In genomic region chr1:31871703-31872102, GRCh38 we compare ENCODE assay signal across 28 cellular contexts. TPM values are rescaled to one million over a fixed set of nuclear protein-coding genes. Genes with fewer than 3 reads are reported as not detected.
A peak's percentile ranks its signal among the peaks of the same experiment; 100 is the strongest.
DNase-seq lines count a peak whose midpoint lies in the region; ATAC-seq and TF ChIP-seq lines count a peak whose summit lies in the region.
"Had no signal": no experiment of that assay in that cellular context is flagged by ENCODE, and none has a peak within 500 bp of the region (broad histone marks: within the 10 kb centered on the region; RNA-seq: fewer than 3 reads in every experiment).

No MANE protein-coding gene starts in this region.

- no peaks in the 10 kb centered on the region for H3K27me3 ChIP-seq in CD4-positive, alpha-beta memory T cell (ENCODE audit: insufficient read depth, low read length)
- no peaks in the 10 kb centered on the region for H3K27me3 ChIP-seq in naive thymus-derived CD4-positive, alpha-beta T cell (ENCODE audit: control insufficient read depth in 2 of 2, insufficient read depth in 2 of 2, low read length in 2 of 2)
- no peaks in the 10 kb centered on the region for H3K27me3 ChIP-seq in ovary
- H3K27me3 ChIP-seq: BLaER1 treated with 17β-estradiol and CSF1 and Interleukin-3, amounts not matched to agents 10 nM and 100 nM; left lung had no signal

- TF ChIP-seq CTCF in ovary (IDR thresholded peaks at IDR 0.05), result no peak

- intact Hi-C loops in CD4-positive, alpha-beta memory T cell (cut with micrococcal nuclease), result no loop called here
- intact Hi-C loops in naive thymus-derived CD4-positive, alpha-beta T cell (cut with micrococcal nuclease), result loop anchor here in 1 of 2 donors (2.0 kb wide), 1 partner anchor 17 kb away; no protein-coding TSS in a partner anchor
- intact Hi-C loops in ovary (cut with DNase I), result no loop called here

- H3K4me3 Mint-ChIP-seq in CD4-positive, alpha-beta memory T cell, result peak overlapping the region in 2 of 8 donors; percentile 11 to 13
- peak overlapping the region in 1 of 2 donors; percentile 5 for H3K4me3 Mint-ChIP-seq in effector memory CD8-positive, alpha-beta T cell
- peak overlapping the region in 3 of 10 donors; percentile 33 to 53 (median 43) for H3K4me3 Mint-ChIP-seq in naive thymus-derived CD4-positive, alpha-beta T cell
- H3K4me3 Mint-ChIP-seq: activated naive CD4-positive, alpha-beta T cell treated with anti-CD3 and anti-CD28 coated beads for 36 hours; dendritic cell treated with granulocyte-macrophage colony-stimulating factor and Interleukin-4, amounts not matched to agents 40 ng/mL and 50 ng/mL, for 4 days; HFFc6; T-helper 17 cell had no signal

- H3K4me3 ChIP-seq in CD4-positive, alpha-beta memory T cell (ENCODE audit: low read length in 2 of 2), result no peak overlapping the region
- H3K4me3 ChIP-seq in naive thymus-derived CD4-positive, alpha-beta T cell (ENCODE audit: low read length), result no peak overlapping the region
- no peak overlapping the region for H3K4me3 ChIP-seq in ovary
- H3K4me3 ChIP-seq: BLaER1 treated with 17β-estradiol and CSF1 and Interleukin-3, amounts not matched to agents 10 nM and 100 nM; left lung; skin epidermis; tibial nerve had no signal

- H3K4me1 Mint-ChIP-seq in CD4-positive, alpha-beta memory T cell, result peaks cover 9 to 18% (median 13%) of the 10 kb centered on the region in 4 donors
- peaks cover 21 to 34% of the 10 kb centered on the region in 2 donors for H3K4me1 Mint-ChIP-seq in effector memory CD8-positive, alpha-beta T cell (ENCODE audit: low read depth in 2 of 2)
- peaks cover 15 to 41% (median 27%) of the 10 kb centered on the region in 7 donors for H3K4me1 Mint-ChIP-seq in naive thymus-derived CD4-positive, alpha-beta T cell

- no peak for DNase-seq in CD4-positive, alpha-beta memory T cell
- DNase-seq in EH (ENCODE audit: low read depth) (peak; percentile 19), ovary (no peak), NCI-H2107 treated with DMSO at 0.1 percent for 48 hours (lab: John Stamatoyannopoulos, UW; ENCODE audit: unreplicated experiment) (no peak)
- DNase-seq in effector memory CD8-positive, alpha-beta T cell, result no peak
- no peak for DNase-seq in naive thymus-derived CD4-positive, alpha-beta T cell
- DNase-seq in stimulated activated CD4-positive, alpha-beta T cell treated with anti-CD3 and anti-CD28 coated beads, Interleukin-12 subunit alpha, Interleukin-12 subunit beta, amount 100 ng/mL, for 4 hours, result no peak
- DNase-seq: activated CD4-positive, alpha-beta T cell treated with anti-CD3 and anti-CD28 coated beads for 1 hour; activated naive CD4-positive, alpha-beta T cell treated with anti-CD3 and anti-CD28 coated beads for 36 hours; anterior cingulate cortex; Caco-2; caudate nucleus; DMS79 treated with DMSO at 0.1 percent for 48 hours; HFFc6; Kasumi-1; left lung; mesenchymal stem cell; MV-4-11; retina; stimulated activated CD4-positive, alpha-beta T cell treated with anti-CD3 and anti-CD28 coated beads, Interleukin-1b, Interleukin-23, amount 100 ng/mL, for 48 hours; T-helper 17 cell had no signal

- H3K4me1 ChIP-seq in CD4-positive, alpha-beta memory T cell (ENCODE audit: insufficient read depth, low read length), result peaks cover 10% of the 10 kb centered on the region
- H3K4me1 ChIP-seq in naive thymus-derived CD4-positive, alpha-beta T cell (ENCODE audit: control insufficient read depth in 2 of 2, insufficient read depth in 2 of 2, low read length in 2 of 2), result peaks cover 4 to 11% of the 10 kb centered on the region in 2 donors
- H3K4me1 ChIP-seq in ovary (ENCODE audit: insufficient read depth), result no peaks in the 10 kb centered on the region
- H3K4me1 ChIP-seq: left lung, tibial nerve had no signal

- TF ChIP-seq EP300 in ovary (IDR thresholded peaks at IDR 0.05), result no peak

- no peak overlapping the region for H3K27ac ChIP-seq in CD4-positive, alpha-beta memory T cell (ENCODE audit: low read depth, low read length)
- H3K27ac ChIP-seq in naive thymus-derived CD4-positive, alpha-beta T cell (ENCODE audit: low read depth, low read length), result no peak overlapping the region
- H3K27ac ChIP-seq in ovary, result no peak overlapping the region
- H3K27ac ChIP-seq: BLaER1 treated with 17β-estradiol and CSF1 and Interleukin-3, amounts not matched to agents 10 nM and 100 nM; HL-60; left lung; RWPE1; skin epidermis; tibial nerve had no signal

- peaks cover 0 to 3% (median 0%) of the 10 kb centered on the region in 8 donors for H3K9me3 Mint-ChIP-seq in CD4-positive, alpha-beta memory T cell
- peaks cover 0 to 1% of the 10 kb centered on the region in 2 donors for H3K9me3 Mint-ChIP-seq in effector memory CD8-positive, alpha-beta T cell
- H3K9me3 Mint-ChIP-seq in naive thymus-derived CD4-positive, alpha-beta T cell, result peaks cover 0 to 8% (median 4%) of the 10 kb centered on the region in 11 donors
- H3K9me3 Mint-ChIP-seq: dendritic cell treated with granulocyte-macrophage colony-stimulating factor and Interleukin-4, amounts not matched to agents 40 ng/mL and 50 ng/mL, for 4 days; HFFc6 had no signal

- H3K36me3 Mint-ChIP-seq in CD4-positive, alpha-beta memory T cell, result no peaks in the 10 kb centered on the region
- H3K36me3 Mint-ChIP-seq in effector memory CD8-positive, alpha-beta T cell (ENCODE audit: insufficient read depth), result no peaks in the 10 kb centered on the region
- H3K36me3 Mint-ChIP-seq in naive thymus-derived CD4-positive, alpha-beta T cell, result peaks cover 4 to 7% (median 5%) of the 10 kb centered on the region in 5 donors

- 78 to 86% (median 83%) methylated on average over 3 of the region's 3 CpGs for WGBS in ovary, 3 donors

- no peaks in the 10 kb centered on the region for H3K27me3 Mint-ChIP-seq in CD4-positive, alpha-beta memory T cell
- H3K27me3 Mint-ChIP-seq in effector memory CD8-positive, alpha-beta T cell, result no peaks in the 10 kb centered on the region
- peaks cover 0 to 3% (median 0%) of the 10 kb centered on the region in 5 donors for H3K27me3 Mint-ChIP-seq in naive thymus-derived CD4-positive, alpha-beta T cell
- H3K27me3 Mint-ChIP-seq: T-helper 17 cell had no signal

- peak overlapping the region in 5 of 7 donors; percentile 19 to 79 (median 31) for H3K27ac Mint-ChIP-seq in CD4-positive, alpha-beta memory T cell
- H3K27ac Mint-ChIP-seq in effector memory CD8-positive, alpha-beta T cell, result peak overlapping the region; percentile 44 to 51
- H3K27ac Mint-ChIP-seq in naive thymus-derived CD4-positive, alpha-beta T cell, result peak overlapping the region; percentile 3 to 86 (median 65)
- H3K27ac Mint-ChIP-seq: activated naive CD4-positive, alpha-beta T cell treated with anti-CD3 and anti-CD28 coated beads for 36 hours; dendritic cell treated with granulocyte-macrophage colony-stimulating factor and Interleukin-4, amounts not matched to agents 40 ng/mL and 50 ng/mL, for 4 days; HFFc6; T-helper 17 cell had no signal

- ATAC-seq in effector memory CD8-positive, alpha-beta T cell (replicated peaks), result no peak
- no peak for ATAC-seq in naive thymus-derived CD4-positive, alpha-beta T cell
- ATAC-seq: left lung, T-helper 17 cell had no signal

- CTCF ChIA-PET in CD4-positive, alpha-beta memory T cell (lab: Charles Lee; ENCODE audit: partially characterized antibody), result interaction anchor here (0.8 to 1.2 kb wide), 2 partner anchors 18 to 39 kb away, joined by 3 read pairs; no protein-coding TSS in a partner anchor
- CTCF ChIA-PET in naive thymus-derived CD4-positive, alpha-beta T cell (lab: Charles Lee), result no interaction called here

- no peaks in the 10 kb centered on the region for H3K36me3 ChIP-seq in CD4-positive, alpha-beta memory T cell (ENCODE audit: insufficient read depth, low read length)
- H3K36me3 ChIP-seq in naive thymus-derived CD4-positive, alpha-beta T cell (ENCODE audit: control insufficient read depth in 2 of 3, insufficient read depth in 3 of 3, low read length in 3 of 3), result no peaks in the 10 kb centered on the region
- H3K36me3 ChIP-seq in ovary, result no peaks in the 10 kb centered on the region
- H3K36me3 ChIP-seq: BLaER1 treated with 17β-estradiol and CSF1 and Interleukin-3, amounts not matched to agents 10 nM and 100 nM; left lung; tibial nerve had no signal

- POLR2A ChIA-PET in CD4-positive, alpha-beta memory T cell (lab: Charles Lee; ENCODE audit: partially characterized antibody), result interaction anchor here (0.7 to 1.4 kb wide), 4 partner anchors 14 to 67 kb away, joined by 3 to 7 read pairs (median 4); partner anchors contain the start of gene PTP4A2
- POLR2A ChIA-PET in naive thymus-derived CD4-positive, alpha-beta T cell (lab: Charles Lee), result interaction anchor here (1.1 to 1.8 kb wide), 3 partner anchors 11 to 37 kb away, joined by 3 to 4 read pairs (median 3); no protein-coding TSS in a partner anchor

- TF ChIP-seq POLR2A in ovary (IDR thresholded peaks at IDR 0.05), result no peak

- no peaks in the 10 kb centered on the region for H3K9me3 ChIP-seq in CD4-positive, alpha-beta memory T cell (ENCODE audit: control insufficient read depth in 1 of 2, low read length in 2 of 2)
- no peaks in the 10 kb centered on the region for H3K9me3 ChIP-seq in naive thymus-derived CD4-positive, alpha-beta T cell (ENCODE audit: control insufficient read depth in 2 of 3, low read length in 3 of 3)
- no peaks in the 10 kb centered on the region for H3K9me3 ChIP-seq in ovary
- H3K9me3 ChIP-seq: Caco-2, left lung had no signal

RNA-seq across cellular contexts. Expression of gene SPOCD1, which starts 55.9 kb away (rescaled TPM):
- under 1 TPM; 0.61 to 0.94 TPM for total RNA-seq in CD4-positive, alpha-beta memory T cell
- polyA plus RNA-seq in CD4-positive, alpha-beta memory T cell, result not detected
- total RNA-seq in naive thymus-derived CD4-positive, alpha-beta T cell, result under 1 TPM in 2 of 5 experiments, not detected in 3; 0.21 to 0.38 TPM
- not detected for polyA plus RNA-seq in naive thymus-derived CD4-positive, alpha-beta T cell
- 1 to 10 TPM in 2 of 7 donors, under 1 TPM in 4, not detected in 1; 0.15 to 1.7 (median 0.54) TPM for total RNA-seq in ovary
- under 1 TPM; 0.30 to 0.42 TPM for polyA plus RNA-seq in ovary
- total RNA-seq: activated CD8-positive, alpha-beta memory T cell treated with anti-CD3 and anti-CD28 coated beads for 36 hours had no signal
